Comparison of ENCODE assay signal across 14 cellular contexts in the genomic region with DNA sequence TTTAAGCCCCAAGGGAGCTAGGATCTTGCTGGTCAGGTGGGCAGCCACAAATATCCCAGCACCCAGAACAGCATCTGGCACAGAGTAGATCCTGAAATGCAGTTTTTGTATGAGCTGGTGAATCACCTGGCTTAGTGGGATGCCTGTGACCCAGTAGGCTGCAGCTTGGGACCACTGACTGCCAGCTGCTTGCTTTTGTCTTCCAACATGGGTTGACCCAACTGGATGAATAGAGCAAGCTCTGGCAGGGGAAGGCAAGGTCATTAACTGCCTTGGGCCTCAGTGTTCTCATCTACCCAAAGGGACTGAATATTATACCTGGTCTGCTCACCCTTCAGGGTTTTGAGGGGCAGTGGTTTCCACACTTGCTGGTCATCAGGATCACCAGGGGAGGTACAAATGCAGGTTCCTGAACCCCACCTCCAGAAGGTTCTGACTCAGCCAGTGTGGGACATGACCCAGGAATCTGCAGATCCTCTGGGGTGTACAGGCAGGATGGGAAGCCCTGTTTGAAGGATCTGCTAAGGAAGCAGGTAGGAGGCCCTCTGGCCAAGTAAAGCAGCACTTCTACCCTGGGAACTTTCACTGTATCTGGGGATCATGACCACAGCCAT. TPM values are rescaled to one million over a fixed set of nuclear protein-coding genes. Genes with fewer than 3 reads are reported as not detected.
DNase-seq lines count a peak whose midpoint lies in the region; ATAC-seq, FAIRE-seq and TF ChIP-seq lines count a peak whose summit lies in the region.
"Had no signal": no experiment of that assay in that cellular context is flagged by ENCODE, and none has a peak within 500 bp of the region (broad histone marks: within the 10 kb centered on the region; RNA-seq: fewer than 3 reads in every experiment).

No MANE protein-coding gene starts in this region.

- no peak for ATAC-seq in activated T-cell treated with anti-CD3 and anti-CD28 coated beads, Interleukin-2, amount 50 U/mL, for 4 hours

- H3K27me3 ChIP-seq in bronchial epithelial cell (ENCODE audit: control insufficient read depth, insufficient read depth, low read length) = peaks cover 2% of the 10 kb centered on the region
- no peaks in the 10 kb centered on the region for H3K27me3 ChIP-seq in mesenchymal stem cell (ENCODE audit: control insufficient read depth in 1 of 2, insufficient read depth in 1 of 2, low read length in 2 of 2)

- no peak overlapping the region for H3K9ac ChIP-seq in mesenchymal stem cell (ENCODE audit: low read length)

- H3K36me3 ChIP-seq in bronchial epithelial cell (ENCODE audit: control insufficient read depth, insufficient read depth, low read length) = no peaks in the 10 kb centered on the region
- H3K36me3 ChIP-seq in mesenchymal stem cell (ENCODE audit: control insufficient read depth in 1 of 2, insufficient read depth in 2 of 2, low read depth in 1 of 2, low read length in 2 of 2) = peaks cover 0 to 58% of the 10 kb centered on the region in 2 experiments

- H3K79me1 ChIP-seq in mesenchymal stem cell (replicated peaks; ENCODE audit: low read length, poor library complexity, severe bottlenecking) = peaks cover 53% of the 10 kb centered on the region

- H2AFZ ChIP-seq in mesenchymal stem cell (ENCODE audit: low read depth, low read length) = no peak overlapping the region
- H2AFZ ChIP-seq: PC-9 had no signal

- H3K14ac ChIP-seq in mesenchymal stem cell (ENCODE audit: low read length in 2 of 2) = no peak overlapping the region

- no peak overlapping the region for H3K4me3 Mint-ChIP-seq in activated T-cell treated with anti-CD3 and anti-CD28 coated beads, Interleukin-2, amount 50 U/mL, for 24 hours
- H3K4me3 Mint-ChIP-seq in activated T-cell treated with anti-CD3 and anti-CD28 coated beads, Interleukin-2, amount 50 U/mL, for 4 hours = no peak overlapping the region
- H3K4me3 Mint-ChIP-seq in activated T-helper 1 cell treated with anti-CD3 and anti-CD28 coated beads, Interleukin-12 subunit alpha, Interleukin-12 subunit beta, Interleukin-2, Interleukin-4 antibody, amounts not matched to agents 30 ng/mL and 10 ng/mL and 1 ng/mL, durations not matched to agents 14 hours and 24 hours and 36 hours = no peak overlapping the region
- H3K4me3 Mint-ChIP-seq: CD14-positive monocyte had no signal

- no peak overlapping the region for H3K4me2 ChIP-seq in mesenchymal stem cell (ENCODE audit: low read length, poor library complexity, severe bottlenecking)
- H3K4me2 ChIP-seq: PC-9 had no signal

- H3K9me3 ChIP-seq in mesenchymal stem cell (ENCODE audit: control insufficient read depth, low read length) = no peaks in the 10 kb centered on the region
- H3K9me3 ChIP-seq: Caco-2 had no signal

- peak; percentile 17 for DNase-seq in activated T-cell treated with anti-CD3 and anti-CD28 coated beads, Interleukin-2, amount 50 U/mL, for 24 hours
- DNase-seq in activated T-cell treated with anti-CD3 and anti-CD28 coated beads, Interleukin-2, amount 50 U/mL, for 4 hours = no peak
- DNase-seq in bronchial epithelial cell (ENCODE audit: low read depth) (no peak), mesenchymal stem cell (no peak), urothelium cell line (ENCODE audit: low spot score) (no peak), NCI-H1694 (lab: John Stamatoyannopoulos, UW) (no peak)
- no peak for DNase-seq in activated T-helper 1 cell treated with anti-CD3 and anti-CD28 coated beads, Interleukin-12 subunit alpha, Interleukin-12 subunit beta, Interleukin-2, Interleukin-4 antibody, amounts not matched to agents 30 ng/mL and 10 ng/mL and 1 ng/mL, durations not matched to agents 14 hours and 24 hours and 36 hours (ENCODE audit: low spot score)
- DNase-seq: Caco-2, H7, NCI-H2029, NCI-H2171 treated with DMSO at 0.1 percent for 48 hours, NCI-H774, PC-9 had no signal

- H3K9me3 Mint-ChIP-seq in activated T-cell treated with anti-CD3 and anti-CD28 coated beads, Interleukin-2, amount 50 U/mL, for 24 hours = no peaks in the 10 kb centered on the region
- no peaks in the 10 kb centered on the region for H3K9me3 Mint-ChIP-seq in activated T-cell treated with anti-CD3 and anti-CD28 coated beads, Interleukin-2, amount 50 U/mL, for 4 hours
- H3K9me3 Mint-ChIP-seq in activated T-helper 1 cell treated with anti-CD3 and anti-CD28 coated beads, Interleukin-12 subunit alpha, Interleukin-12 subunit beta, Interleukin-2, Interleukin-4 antibody, amounts not matched to agents 30 ng/mL and 10 ng/mL and 1 ng/mL, durations not matched to agents 14 hours and 24 hours and 36 hours = no peaks in the 10 kb centered on the region
- H3K9me3 Mint-ChIP-seq: CD14-positive monocyte had no signal

- peak overlapping the region in 1 of 2 experiments; percentile 42 for H3K18ac ChIP-seq in mesenchymal stem cell (ENCODE audit: low read depth in 1 of 2, low read length in 2 of 2)

- peaks cover 20% of the 10 kb centered on the region for H3K4me1 ChIP-seq in mesenchymal stem cell (ENCODE audit: control insufficient read depth, insufficient read depth, low read depth, low read length)
- H3K4me1 ChIP-seq: Caco-2 had no signal

- peak; percentile 64 for FAIRE-seq in bronchial epithelial cell (lab: Jason Lieb, UNC)
- FAIRE-seq in urothelium cell line (lab: Jason Lieb, UNC) = peak; percentile 66

- no peaks in the 10 kb centered on the region for H3K36me3 Mint-ChIP-seq in activated T-cell treated with anti-CD3 and anti-CD28 coated beads, Interleukin-2, amount 50 U/mL, for 24 hours (ENCODE audit: low read depth)
- no peaks in the 10 kb centered on the region for H3K36me3 Mint-ChIP-seq in activated T-cell treated with anti-CD3 and anti-CD28 coated beads, Interleukin-2, amount 50 U/mL, for 4 hours (ENCODE audit: insufficient read depth)
- no peaks in the 10 kb centered on the region for H3K36me3 Mint-ChIP-seq in activated T-helper 1 cell treated with anti-CD3 and anti-CD28 coated beads, Interleukin-12 subunit alpha, Interleukin-12 subunit beta, Interleukin-2, Interleukin-4 antibody, amounts not matched to agents 30 ng/mL and 10 ng/mL and 1 ng/mL, durations not matched to agents 14 hours and 24 hours and 36 hours (ENCODE audit: low read depth)
- H3K36me3 Mint-ChIP-seq: CD14-positive monocyte had no signal

- no peak overlapping the region for H2BK5ac ChIP-seq in mesenchymal stem cell (ENCODE audit: low read depth, low read length, poor library complexity, severe bottlenecking)

- peaks cover 16% of the 10 kb centered on the region for H3K4me1 Mint-ChIP-seq in activated T-cell treated with anti-CD3 and anti-CD28 coated beads, Interleukin-2, amount 50 U/mL, for 24 hours (ENCODE audit: low read depth)
- peaks cover 8% of the 10 kb centered on the region for H3K4me1 Mint-ChIP-seq in activated T-cell treated with anti-CD3 and anti-CD28 coated beads, Interleukin-2, amount 50 U/mL, for 4 hours (ENCODE audit: low read depth)
- peaks cover 14% of the 10 kb centered on the region for H3K4me1 Mint-ChIP-seq in activated T-helper 1 cell treated with anti-CD3 and anti-CD28 coated beads, Interleukin-12 subunit alpha, Interleukin-12 subunit beta, Interleukin-2, Interleukin-4 antibody, amounts not matched to agents 30 ng/mL and 10 ng/mL and 1 ng/mL, durations not matched to agents 14 hours and 24 hours and 36 hours (ENCODE audit: low read depth)

- peak overlapping the region; percentile 34 for H2AK5ac ChIP-seq in mesenchymal stem cell (ENCODE audit: low read length, severe bottlenecking)

- no peak overlapping the region for H2BK120ac ChIP-seq in mesenchymal stem cell (ENCODE audit: low read depth, low read length)

- H3K4me3 ChIP-seq in bronchial epithelial cell (ENCODE audit: low read depth, low read length) (no peak overlapping the region), mesenchymal stem cell (ENCODE audit: insufficient read depth in 1 of 2, low read depth in 1 of 2, low read length in 2 of 2) (no peak overlapping the region)
- H3K4me3 ChIP-seq: PC-9 had no signal

- intact Hi-C loops in activated T-helper 1 cell treated with anti-CD3 and anti-CD28 coated beads, Interleukin-12 subunit alpha, Interleukin-12 subunit beta, Interleukin-2, Interleukin-4 antibody, amounts not matched to agents 30 ng/mL and 10 ng/mL and 1 ng/mL, durations not matched to agents 14 hours and 24 hours and 36 hours (cut with micrococcal nuclease) = no loop called here

- H2BK12ac ChIP-seq in mesenchymal stem cell (ENCODE audit: low read length in 2 of 2) = no peak overlapping the region

- H3K23ac ChIP-seq in mesenchymal stem cell (ENCODE audit: low read length in 2 of 2) = no peak overlapping the region

- H3K4ac ChIP-seq in mesenchymal stem cell (ENCODE audit: low read depth in 1 of 2, low read length in 2 of 2) = no peak overlapping the region

- no peaks in the 10 kb centered on the region for H3K27me3 Mint-ChIP-seq in activated T-cell treated with anti-CD3 and anti-CD28 coated beads, Interleukin-2, amount 50 U/mL, for 24 hours
- H3K27me3 Mint-ChIP-seq in activated T-cell treated with anti-CD3 and anti-CD28 coated beads, Interleukin-2, amount 50 U/mL, for 4 hours (ENCODE audit: low read depth) = no peaks in the 10 kb centered on the region
- no peaks in the 10 kb centered on the region for H3K27me3 Mint-ChIP-seq in activated T-helper 1 cell treated with anti-CD3 and anti-CD28 coated beads, Interleukin-12 subunit alpha, Interleukin-12 subunit beta, Interleukin-2, Interleukin-4 antibody, amounts not matched to agents 30 ng/mL and 10 ng/mL and 1 ng/mL, durations not matched to agents 14 hours and 24 hours and 36 hours (ENCODE audit: insufficient read depth)

- H3K27ac ChIP-seq in mesenchymal stem cell (ENCODE audit: low read length, poor library complexity, severe bottlenecking) = no peak overlapping the region
- H3K27ac ChIP-seq: PC-9 had no signal

- no peak overlapping the region for H2BK15ac ChIP-seq in mesenchymal stem cell (ENCODE audit: low read depth, poor library complexity, severe bottlenecking)

- no peak overlapping the region for H4K8ac ChIP-seq in mesenchymal stem cell (ENCODE audit: low read length)

- no peak overlapping the region for H3K27ac Mint-ChIP-seq in activated T-cell treated with anti-CD3 and anti-CD28 coated beads, Interleukin-2, amount 50 U/mL, for 24 hours
- no peak overlapping the region for H3K27ac Mint-ChIP-seq in activated T-helper 1 cell treated with anti-CD3 and anti-CD28 coated beads, Interleukin-12 subunit alpha, Interleukin-12 subunit beta, Interleukin-2, Interleukin-4 antibody, amounts not matched to agents 30 ng/mL and 10 ng/mL and 1 ng/mL, durations not matched to agents 14 hours and 24 hours and 36 hours

- no peak for TF ChIP-seq CTCF in bronchial epithelial cell (IDR thresholded peaks at IDR 0.05; ENCODE audit: insufficient read depth, low read length, severe bottlenecking)

- H4K91ac ChIP-seq in mesenchymal stem cell (ENCODE audit: low read length) = no peak overlapping the region

RNA-seq across cellular contexts. Expression of gene ITGA11, which starts 55.4 kb away (rescaled TPM):
- total RNA-seq in activated T-cell treated with anti-CD3 and anti-CD28 coated beads, Interleukin-2, amount 50 U/mL, for 4 hours = under 1 TPM in 2 of 3 donors, not detected in 1; 0.05 to 0.21 TPM
- total RNA-seq in bronchial epithelial cell = 0.53 TPM in 1 of 2 replicates, not detected in the other
- polyA plus RNA-seq in mesenchymal stem cell (2013, experiment 1 of 2) = 146 TPM
- polyA plus RNA-seq in mesenchymal stem cell (2013, experiment 2 of 2) = 150 TPM
- 0.23 and 0.27 TPM in 2 replicates for total RNA-seq in activated T-helper 1 cell treated with anti-CD3 and anti-CD28 coated beads, Interleukin-12 subunit alpha, Interleukin-12 subunit beta, Interleukin-2, Interleukin-4 antibody, amounts not matched to agents 30 ng/mL and 10 ng/mL and 1 ng/mL, durations not matched to agents 14 hours and 24 hours and 36 hours
